8 cellular contexts compared by ENCODE assay signal in genomic region chrX:25968920-25969319, GRCh38.
A peak's percentile ranks its signal among the peaks of the same experiment; 100 is the strongest.
DNase-seq lines count a peak whose midpoint lies in the region; ATAC-seq, FAIRE-seq and TF ChIP-seq lines count a peak whose summit lies in the region.

No MANE protein-coding gene starts in this region.

- TF ChIP-seq CTCF in heart right ventricle (IDR thresholded peaks at IDR 0.05) (peak in 8 of 9 donors; percentile 16 to 46 (median 40)), cardiac fibroblast (IDR thresholded peaks at IDR 0.05; ENCODE audit: low read depth, low read length) (peak; percentile 39)

- intact Hi-C loops in heart right ventricle (cut with DNase I) = loop anchor here in 3 of 10 donors (5.0 to 10.0 kb wide), 3 partner anchors 244 to 444 kb away; no protein-coding TSS in a partner anchor
- intact Hi-C loops in Right ventricle myocardium superior (cut with DNase I) = loop anchor here (10.0 kb wide), 1 partner anchor 254 kb away; no protein-coding TSS in a partner anchor

- no peak overlapping the region for H3K4me3 ChIP-seq in heart right ventricle
- H3K4me3 ChIP-seq in cardiac fibroblast (replicated peaks in 1 of 2; ENCODE audit: low read depth in 2 of 2, low read length in 2 of 2) = no peak overlapping the region

- FAIRE-seq in GM12891 (lab: Jason Lieb, UNC) (no peak), frontal cortex (lab: Jason Lieb, UNC) (no peak)

- TF ChIP-seq POLR2A in GM12891 (IDR thresholded peaks at IDR 0.05; ENCODE audit: low read depth, low read length) = no peak

- DNase-seq in heart right ventricle = peak in 1 of 2 donors; percentile 7
- DNase-seq in Right ventricle myocardium superior = no peak
- DNase-seq in NCI-H1105 (lab: John Stamatoyannopoulos, UW) = peak; percentile 36
- DNase-seq in cardiac fibroblast (ENCODE audit: low read depth in 2 of 2) = peak; percentile 31 to 48
- peak; percentile 28 for DNase-seq in stimulated activated CD8-positive, alpha-beta memory T cell treated with anti-CD3 and anti-CD28 coated beads, Interleukin-4, amount 100 ng/mL, for 48 hours
- DNase-seq in GM12891 (ENCODE audit: insufficient read length, low spot score) = no peak
- no peak for DNase-seq in frontal cortex (ENCODE audit: low spot score in 2 of 2)

- H3K9me3 ChIP-seq in heart right ventricle = peaks cover 0 to 12% (median 0%) of the 10 kb centered on the region in 11 donors

- H3K27ac ChIP-seq in heart right ventricle = no peak overlapping the region

- ATAC-seq in heart right ventricle (no peak), Right ventricle myocardium superior (ENCODE audit: poor library complexity) (no peak), GM19455 (IDR thresholded peaks at IDR 0.05; ENCODE audit: unreplicated experiment) (no peak)

- no peaks in the 10 kb centered on the region for H3K27me3 ChIP-seq in heart right ventricle

- WGBS in heart right ventricle, 2 donors = 40 to 43% methylated on average over 11 to 12 of the region's 12 CpGs

- H3K4me1 ChIP-seq in heart right ventricle = no peaks in the 10 kb centered on the region

- H3K36me3 ChIP-seq in heart right ventricle = no peaks in the 10 kb centered on the region

TF ChIP-seq in GM12891, 5 proteins besides CTCF, POLR2A, EP300 and RAD21:
- TF ChIP-seq PAX5 (IDR thresholded peaks at IDR 0.05; ENCODE audit: insufficient read depth, low read length, severe bottlenecking) (no peak), SPI1 (IDR thresholded peaks at IDR 0.05; ENCODE audit: low read depth, low read length) (no peak), POLR2AphosphoS5 (IDR thresholded peaks at IDR 0.05; ENCODE audit: low read depth, low read length) (no peak)

Comparison
In these comparisons a context has a peak if more than half of its experiments do, and no peak if none do; other contexts are left out.
1. DNase-seq: peak in NCI-H1105 (single experiment), cardiac fibroblast (2 of 2) and stimulated activated CD8-positive, alpha-beta memory T cell treated with anti-CD3 and anti-CD28 coated beads, Interleukin-4, amount 100 ng/mL, for 48 hours (single experiment); none in Right ventricle myocardium superior (single experiment), GM12891 (single experiment) and frontal cortex (0 of 2).